10 cellular contexts compared by ENCODE assay signal in genomic region chr6:134873500-134874388, GRCh38.
DNase-seq lines count a peak whose midpoint lies in the region; ATAC-seq and FAIRE-seq lines count a peak whose summit lies in the region.
"Had no signal": no experiment of that assay in that cellular context is flagged by ENCODE, and none has a peak within 500 bp of the region (broad histone marks: within the 10 kb centered on the region; RNA-seq: fewer than 3 reads in every experiment).

No MANE protein-coding gene starts in this region.

- H3K36me3 Mint-ChIP-seq in IgD-negative memory B cell, result no peaks in the 10 kb centered on the region
- H3K36me3 Mint-ChIP-seq in activated naive CD4-positive, alpha-beta T cell treated with anti-CD3 and anti-CD28 coated beads, Interleukin-2, amount 50 U/mL, for 24 hours, result no peaks in the 10 kb centered on the region

- no peak for FAIRE-seq in urothelium cell line (lab: Jason Lieb, UNC)

- H3K27ac Mint-ChIP-seq in IgD-negative memory B cell, result no peak overlapping the region
- H3K27ac Mint-ChIP-seq in activated naive CD4-positive, alpha-beta T cell treated with anti-CD3 and anti-CD28 coated beads, Interleukin-2, amount 50 U/mL, for 24 hours, result peak overlapping the region; percentile 41
- H3K27ac Mint-ChIP-seq: T-helper 1 cell treated with Interleukin-12 subunit alpha and Interleukin-12 subunit beta and Interleukin-4 antibody, amounts not matched to agents 30 μg/mL and 1 μg/mL, for 36 hours had no signal

- peak; percentile 5 for DNase-seq in stimulated activated CD4-positive, alpha-beta T cell treated with anti-CD3 and anti-CD28 coated beads, Interleukin-4, amount 100 ng/mL, for 24 hours
- DNase-seq in stimulated activated CD4-positive, alpha-beta T cell treated with anti-CD3 and anti-CD28 coated beads, Interleukin-12 subunit alpha, Interleukin-12 subunit beta, amount 100 ng/mL, for 4 hours, result no peak
- DNase-seq in NCI-H1930 (lab: John Stamatoyannopoulos, UW), result no peak
- DNase-seq in urothelium cell line (ENCODE audit: low spot score), result no peak
- DNase-seq in epidermal melanocyte (ENCODE audit: insufficient read length, low spot score), result no peak
- DNase-seq: GF-D8 had no signal

- H3K4me3 Mint-ChIP-seq in IgD-negative memory B cell, result peak overlapping the region in 3 of 4 donors; percentile 59 to 87 (median 86)
- peak overlapping the region; percentile 77 for H3K4me3 Mint-ChIP-seq in activated naive CD4-positive, alpha-beta T cell treated with anti-CD3 and anti-CD28 coated beads, Interleukin-2, amount 50 U/mL, for 24 hours
- H3K4me3 Mint-ChIP-seq: T-helper 1 cell treated with Interleukin-12 subunit alpha and Interleukin-12 subunit beta and Interleukin-4 antibody, amounts not matched to agents 30 μg/mL and 1 μg/mL, for 36 hours had no signal

- H3K4me1 Mint-ChIP-seq in IgD-negative memory B cell, result peaks cover 15 to 22% (median 16%) of the 10 kb centered on the region in 3 donors
- peaks cover 21% of the 10 kb centered on the region for H3K4me1 Mint-ChIP-seq in activated naive CD4-positive, alpha-beta T cell treated with anti-CD3 and anti-CD28 coated beads, Interleukin-2, amount 50 U/mL, for 24 hours

- ATAC-seq in GM18520 (IDR thresholded peaks at IDR 0.05; ENCODE audit: unreplicated experiment), result no peak

- H3K9me3 Mint-ChIP-seq in IgD-negative memory B cell, result peaks cover 0 to 9% (median 0%) of the 10 kb centered on the region in 3 donors
- H3K9me3 Mint-ChIP-seq in activated naive CD4-positive, alpha-beta T cell treated with anti-CD3 and anti-CD28 coated beads, Interleukin-2, amount 50 U/mL, for 24 hours, result peaks cover 5% of the 10 kb centered on the region

- peaks cover 1% of the 10 kb centered on the region for H3K27me3 Mint-ChIP-seq in IgD-negative memory B cell
- no peaks in the 10 kb centered on the region for H3K27me3 Mint-ChIP-seq in activated naive CD4-positive, alpha-beta T cell treated with anti-CD3 and anti-CD28 coated beads, Interleukin-2, amount 50 U/mL, for 24 hours
